In the genomic region with DNA sequence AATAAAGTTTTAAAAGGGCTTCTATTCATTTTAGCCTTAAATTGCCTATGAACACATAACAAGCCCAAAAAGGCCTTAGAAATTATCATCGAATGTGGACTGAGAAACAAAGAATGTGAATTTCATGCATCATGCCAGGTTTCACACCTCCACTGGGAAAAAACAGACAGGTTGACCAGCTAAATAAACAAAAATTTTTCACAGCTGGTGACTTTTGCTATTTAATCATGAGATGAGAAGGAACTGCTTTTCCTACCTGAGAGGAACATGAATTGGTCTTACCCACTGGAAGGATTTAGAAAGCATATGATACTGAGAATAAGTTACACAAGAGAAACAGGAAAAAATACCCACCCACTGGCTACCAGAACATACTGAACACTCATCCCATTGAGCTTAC, we compare ENCODE assay signal across 25 cellular contexts.
"Had no signal": no experiment of that assay in that cellular context is flagged by ENCODE, and none has a peak within 500 bp of the region (broad histone marks: within the 10 kb centered on the region; RNA-seq: fewer than 3 reads in every experiment).

No MANE protein-coding gene starts in this region.

- DNase-seq: stimulated activated CD4-positive, alpha-beta T cell treated with anti-CD3 and anti-CD28 coated beads, Interleukin-2, amount 100 ng/mL, for 48 hours; stimulated activated CD4-positive, alpha-beta T cell treated with anti-CD3 and anti-CD28 coated beads, Interleukin-4, amount 100 ng/mL, for 1 hour; stimulated activated CD4-positive, alpha-beta T cell treated with anti-CD3 and anti-CD28 coated beads, Interleukin-4, amount 100 ng/mL, for 24 hours; stimulated activated CD4-positive, alpha-beta T cell treated with anti-CD3 and anti-CD28 coated beads, Interleukin-4, amount 100 ng/mL, for 4 hours; stimulated activated CD8-positive, alpha-beta memory T cell treated with anti-CD3 and anti-CD28 coated beads, Interleukin-4, amount 100 ng/mL, for 48 hours; stimulated activated naive B cell treated with anti-CD40 and anti-IgM and Interleukin-4, amounts not matched to agents 10 μg/mL and 1 μg/mL and 100 μg/mL, for 72 hours; stimulated activated naive CD4-positive, alpha-beta T cell; stimulated activated naive CD4-positive, alpha-beta T cell treated with Interleukin-2 at 50 U/mL for 16 hours; stimulated activated naive CD8-positive, alpha-beta T cell treated with anti-CD3 and anti-CD28 coated beads, Interleukin-15, amount 100 ng/mL, for 72 hours; stomach; substantia nigra; testis; thyroid gland; tibial artery; transverse colon; trophoblast cell; upper lobe of left lung; upper lobe of right lung; uterus had no signal

- H3K9me3 ChIP-seq: stomach, suprapubic skin, testis, thoracic aorta, thyroid gland, tibial artery, tibial nerve, transverse colon, upper lobe of left lung, upper lobe of right lung, uterus, vagina had no signal

- H3K4me1 ChIP-seq: stomach, suprapubic skin, testis, thyroid gland, tibial artery, tibial nerve, transverse colon, upper lobe of left lung, upper lobe of right lung, uterus, vagina had no signal

- H3K4me3 ChIP-seq: stomach, suprapubic skin, testis, thoracic aorta, thyroid gland, tibial artery, tibial nerve, transverse colon, upper lobe of left lung, upper lobe of right lung, uterus, vagina had no signal

- H3K36me3 ChIP-seq: stomach, suprapubic skin, thoracic aorta, thyroid gland, tibial artery, tibial nerve, transverse colon, upper lobe of left lung, upper lobe of right lung, uterus, vagina had no signal

- ATAC-seq: stimulated activated effector memory CD8-positive, alpha-beta T cell treated with anti-CD3 and anti-CD28 coated beads, Interleukin-12 subunit alpha, Interleukin-12 subunit beta, amount 100 ng/mL, for 72 hours; stimulated activated memory B cell treated with anti-CD40 and anti-IgM and Interleukin-4, amounts not matched to agents 10 μg/mL and 1 μg/mL and 100 μg/mL, for 72 hours; stimulated activated naive B cell treated with anti-CD40 and anti-IgM and Interleukin-4, amounts not matched to agents 10 μg/mL and 1 μg/mL and 100 μg/mL, for 72 hours; stimulated activated naive CD8-positive, alpha-beta T cell treated with anti-CD3 and anti-CD28 coated beads, Interleukin-15, amount 100 ng/mL, for 72 hours; upper lobe of right lung had no signal

- H3K27ac ChIP-seq: stomach, suprapubic skin, testis, thoracic aorta, thyroid gland, tibial artery, tibial nerve, transverse colon, upper lobe of left lung, upper lobe of right lung, uterus, vagina had no signal

- H3K27me3 ChIP-seq: stomach, suprapubic skin, testis, thyroid gland, tibial nerve, transverse colon, upper lobe of left lung, upper lobe of right lung, uterus, vagina had no signal
